1 cellular context compared by ENCODE assay signal in genomic region chr6:51339728-51340127, GRCh38.
A peak's percentile ranks its signal among the peaks of the same experiment; 100 is the strongest.
TF ChIP-seq lines count a peak whose summit lies in the region.

No MANE protein-coding gene starts in this region.

TF ChIP-seq in K562, 482 proteins besides CTCF, POLR2A, EP300 and RAD21 (continued from another document):
- TF ChIP-seq CUX1 (CRISPR knock-in tag; IDR thresholded peaks at IDR 0.05) (no peak), KAT8 (IDR thresholded peaks at IDR 0.05; ENCODE audit: low read depth) (no peak), NONO (IDR thresholded peaks at IDR 0.05; ENCODE audit: low read depth in 2 of 2, low read length in 1 of 2) (no peak), JUND (IDR thresholded peaks at IDR 0.05; ENCODE audit: borderline replicate concordance, low read depth, low read length) (0 out of 2 replicates have a peak, but pooled peaks have one; percentile 14), JUND (tag; IDR thresholded peaks at IDR 0.05; ENCODE audit: borderline replicate concordance, low read depth, low read length) (peak; percentile 78; the same call in 2 of the 3 replicates), MBD2 (IDR thresholded peaks at IDR 0.05; ENCODE audit: borderline replicate concordance, low read depth) (no peak), ATF3 (IDR thresholded peaks at IDR 0.05) (peak; percentile 87), ATF3 (CRISPR knock-in tag; conservative IDR thresholded peaks at IDR 0.05) (no peak), ATF7 (IDR thresholded peaks at IDR 0.05) (peak; percentile 73), KDM1A (IDR thresholded peaks at IDR 0.05) (no peak), IFI16 (CRISPR knock-in tag; IDR thresholded peaks at IDR 0.05) (no peak)
